ENCODE assay signal across 8 cellular contexts in genomic region chr11:63564056-63564784, GRCh38. TPM values are rescaled to one million over a fixed set of nuclear protein-coding genes. Genes with fewer than 3 reads are reported as not detected.
DNase-seq lines count a peak whose midpoint lies in the region; ATAC-seq and TF ChIP-seq lines count a peak whose summit lies in the region.

No MANE protein-coding gene starts in this region.

- H3K27ac ChIP-seq in PC-3 (ENCODE audit: low read length) = peak overlapping the region; percentile 93
- H3K27ac ChIP-seq in uterus = no peak overlapping the region

- H3K79me2 ChIP-seq in PC-3 (ENCODE audit: low read length) = no peaks in the 10 kb centered on the region

- H3K9me2 ChIP-seq in PC-3 (replicated peaks; ENCODE audit: low read length) = no peaks in the 10 kb centered on the region

- H3K27ac Mint-ChIP-seq in activated CD4-positive, alpha-beta T cell treated with anti-CD3 and anti-CD28 coated beads for 36 hours = no peak overlapping the region

- peak; percentile 52 for DNase-seq in activated CD4-positive, alpha-beta T cell treated with anti-CD3 and anti-CD28 coated beads for 36 hours
- no peak for DNase-seq in activated CD4-positive, alpha-beta T cell treated with anti-CD3 and anti-CD28 coated beads for 4 hours
- no peak for DNase-seq in PC-3
- DNase-seq in midbrain (lab: John Stamatoyannopoulos, UW) = peak; percentile 50
- no peak for DNase-seq in uterus
- no peak for DNase-seq in NCI-H446 (lab: John Stamatoyannopoulos, UW)
- no peak for DNase-seq in NCI-H2029 (lab: John Stamatoyannopoulos, UW)

- no peak for TF ChIP-seq POLR2A in uterus (IDR thresholded peaks at IDR 0.05)

- peak overlapping the region; percentile 45 for H3K4me2 ChIP-seq in PC-3 (ENCODE audit: low read length)

- no peaks in the 10 kb centered on the region for H3K9me3 Mint-ChIP-seq in activated CD4-positive, alpha-beta T cell treated with anti-CD3 and anti-CD28 coated beads for 36 hours (ENCODE audit: low read depth)

- H3K4me1 ChIP-seq in PC-3 (ENCODE audit: insufficient read depth, low read length) (peaks cover 62% of the 10 kb centered on the region), uterus (peaks cover 0 to 3% of the 10 kb centered on the region in 2 donors)

- H3K36me3 Mint-ChIP-seq in activated CD4-positive, alpha-beta T cell treated with anti-CD3 and anti-CD28 coated beads for 36 hours (ENCODE audit: low read depth) = no peaks in the 10 kb centered on the region

- no peaks in the 10 kb centered on the region for H4K20me1 ChIP-seq in PC-3 (ENCODE audit: low read length)

- H2AFZ ChIP-seq in PC-3 (ENCODE audit: low read length) = no peak overlapping the region

- peak overlapping the region; percentile 49 for H3K9ac ChIP-seq in PC-3 (ENCODE audit: low read length)

- H3K9me3 ChIP-seq in PC-3 (ENCODE audit: low read length) = no peaks in the 10 kb centered on the region
- H3K9me3 ChIP-seq in uterus = no peaks in the 10 kb centered on the region

- no peak overlapping the region for H3K4me3 ChIP-seq in PC-3 (ENCODE audit: low read length)
- H3K4me3 ChIP-seq in uterus = no peak overlapping the region

- TSS peak; percentile 68 for BruUV-seq in PC-3 (replicated peaks; lab: Mats Ljungman, UMichigan)

- ATAC-seq in activated CD4-positive, alpha-beta T cell treated with anti-CD3 and anti-CD28 coated beads for 36 hours = peak; percentile 70
- ATAC-seq in HG02852 (IDR thresholded peaks at IDR 0.05; ENCODE audit: unreplicated experiment) (peak; percentile 64), PC-3 (no peak)

- H3K4me1 Mint-ChIP-seq in activated CD4-positive, alpha-beta T cell treated with anti-CD3 and anti-CD28 coated beads for 36 hours = peaks cover 70% of the 10 kb centered on the region

- TF ChIP-seq CTCF in PC-3 (conservative IDR thresholded peaks at IDR 0.05; ENCODE audit: low read depth, low read length) = no peak
- TF ChIP-seq CTCF in uterus (IDR thresholded peaks at IDR 0.05) = no peak

- POLR2A ChIA-PET in activated CD4-positive, alpha-beta T cell treated with anti-CD3 and anti-CD28 coated beads for 36 hours (lab: Charles Lee) = no interaction called here
- POLR2A ChIA-PET in PC-3 (lab: Charles Lee; ENCODE audit: unreplicated experiment) = interaction anchor here (0.6 kb wide), 2 partner anchors 20 to 51 kb away, joined by 4 to 9 read pairs; no protein-coding TSS in a partner anchor

- CTCF ChIA-PET in activated CD4-positive, alpha-beta T cell treated with anti-CD3 and anti-CD28 coated beads for 36 hours (lab: Charles Lee) = interaction anchor here (0.6 to 1.4 kb wide), 4 partner anchors 27 to 529 kb away, joined by 3 to 4 read pairs (median 3); partner anchors contain the start of genes PLAAT4 and PLAAT5
- CTCF ChIA-PET in PC-3 (lab: Charles Lee) = no interaction called here

- H3K27me3 Mint-ChIP-seq in activated CD4-positive, alpha-beta T cell treated with anti-CD3 and anti-CD28 coated beads for 36 hours = no peaks in the 10 kb centered on the region

- H3K36me3 ChIP-seq in PC-3 (ENCODE audit: low read depth, low read length) (no peaks in the 10 kb centered on the region), uterus (no peaks in the 10 kb centered on the region)

- H3F3A ChIP-seq in PC-3 (ENCODE audit: low read length, unreplicated experiment) = peaks cover 3% of the 10 kb centered on the region

- no peak overlapping the region for H3K4me3 Mint-ChIP-seq in activated CD4-positive, alpha-beta T cell treated with anti-CD3 and anti-CD28 coated beads for 36 hours

- intact Hi-C loops in activated CD4-positive, alpha-beta T cell treated with anti-CD3 and anti-CD28 coated beads for 36 hours (cut with DNase I, micrococcal nuclease) = loop anchor here in 1 of 2 experiments (10.0 kb wide), 1 partner anchor 301 kb away; no protein-coding TSS in a partner anchor
- intact Hi-C loops in PC-3 (cut with micrococcal nuclease) (no loop called here), uterus (cut with DNase I; ENCODE audit: low total_unique reads) (no loop called here)

- no peaks in the 10 kb centered on the region for H3K27me3 ChIP-seq in PC-3 (ENCODE audit: low read length)
- no peaks in the 10 kb centered on the region for H3K27me3 ChIP-seq in uterus

RNA-seq across cellular contexts. Expression of gene PLAAT2, which starts 1.0 kb away (rescaled TPM):
- total RNA-seq in activated CD4-positive, alpha-beta T cell treated with anti-CD3 and anti-CD28 coated beads for 36 hours = not detected
- total RNA-seq in PC-3 (2014; rRNA removed) = 3.0 and 5.6 TPM in 2 replicates
- total RNA-seq in uterus = not detected

RNA-seq across cellular contexts. Expression of gene PLAAT4, which starts 27.6 kb away (rescaled TPM):
- total RNA-seq in activated CD4-positive, alpha-beta T cell treated with anti-CD3 and anti-CD28 coated beads for 36 hours = 10 to 100 TPM; 16.8 to 18.7 TPM
- total RNA-seq in PC-3 (2014; rRNA removed) (5.4 and 5.6 TPM in 2 replicates), uterus (10 to 100 TPM in 3 of 4 donors, 1 to 10 TPM in 1; 3.6 to 30.3 (median 22.9) TPM)

RNA-seq across cellular contexts. Expression of gene PLAAT3, which starts 50.0 kb away (rescaled TPM):
- total RNA-seq in activated CD4-positive, alpha-beta T cell treated with anti-CD3 and anti-CD28 coated beads for 36 hours = 1 to 10 TPM; 1.8 to 3.1 TPM
- total RNA-seq in PC-3 (2014; rRNA removed) = 57.8 and 69.0 TPM in 2 replicates
- total RNA-seq in uterus = 10 to 100 TPM; 10.0 to 32.3 (median 14.0) TPM

RNA-seq across cellular contexts. Expression of gene LGALS12, which starts 58.3 kb away (rescaled TPM):
- not detected for total RNA-seq in activated CD4-positive, alpha-beta T cell treated with anti-CD3 and anti-CD28 coated beads for 36 hours
- total RNA-seq in PC-3 (2014; rRNA removed) (0.07 TPM in 1 of 2 replicates, not detected in the other), uterus (not detected)

Comparison
In these comparisons a context has a peak if more than half of its experiments do, and no peak if none do; other contexts are left out.
1. DNase-seq: peak in activated CD4-positive, alpha-beta T cell treated with anti-CD3 and anti-CD28 coated beads for 36 hours (single experiment) and midbrain (single experiment); none in activated CD4-positive, alpha-beta T cell treated with anti-CD3 and anti-CD28 coated beads for 4 hours (0 of 2), PC-3 (single experiment), uterus (0 of 2), NCI-H446 (0 of 2) and NCI-H2029 (single experiment).